Comparison of ENCODE assay signal across 1 cellular context in genomic region chr2:158931577-158931976, GRCh38.
TF ChIP-seq lines count a peak whose summit lies in the region.

No MANE protein-coding gene starts in this region.

TF ChIP-seq in GM23338, 12 proteins besides CTCF, POLR2A, EP300 and RAD21 (continued from another document):
- TF ChIP-seq ZNF462 (CRISPR knock-in tag; IDR thresholded peaks at IDR 0.05) (no peak), JUNB (IDR thresholded peaks at IDR 0.05; ENCODE audit: unreplicated experiment) (no peak), EZH2phosphoT487 (IDR thresholded peaks at IDR 0.05; ENCODE audit: unreplicated experiment) (no peak), CREB1 (CRISPR knock-in tag; IDR thresholded peaks at IDR 0.05; ENCODE audit: low read depth) (no peak)
